ENCODE assay signal across 14 cellular contexts in genomic region chr3:43765417-43766030, GRCh38.
DNase-seq lines count a peak whose midpoint lies in the region; ATAC-seq and TF ChIP-seq lines count a peak whose summit lies in the region.
"Had no signal": no experiment of that assay in that cellular context is flagged by ENCODE, and none has a peak within 500 bp of the region (broad histone marks: within the 10 kb centered on the region; RNA-seq: fewer than 3 reads in every experiment).

No MANE protein-coding gene starts in this region.

- intact Hi-C loops in right cardiac atrium (cut with DNase I) = no loop called here

- ATAC-seq in right cardiac atrium (no peak), GM19023 (IDR thresholded peaks at IDR 0.05; ENCODE audit: unreplicated experiment) (no peak)

- no peaks in the 10 kb centered on the region for H3K27me3 ChIP-seq in right cardiac atrium (ENCODE audit: control insufficient read depth, insufficient read depth)

- 0 out of 2 replicates have a peak, but pooled peaks have one; percentile 5 for TF ChIP-seq RAD21 in Ishikawa (IDR thresholded peaks at IDR 0.05; ENCODE audit: low read depth)

- TF ChIP-seq EP300 in Ishikawa (IDR thresholded peaks at IDR 0.05; ENCODE audit: borderline replicate concordance) = peak; percentile 23; the same call in 1 of the 2 replicates

- in situ Hi-C loops in astrocyte of the spinal cord (cut with HindIII; ENCODE audit: low sequenced_read_pairs) = no loop called here

- peaks cover 10% of the 10 kb centered on the region for H3K4me1 ChIP-seq in right cardiac atrium (ENCODE audit: control insufficient read depth, insufficient read depth, low read length)

- no peaks in the 10 kb centered on the region for H3K9me3 ChIP-seq in right cardiac atrium (ENCODE audit: control insufficient read depth, low read length)
- H3K9me3 ChIP-seq: esophagus squamous epithelium had no signal

- 44% methylated on average over 4 of the region's 4 CpGs for WGBS in right cardiac atrium

- DNase-seq in AG10803 (ENCODE audit: low read depth) (peak; percentile 71), astrocyte of the spinal cord (ENCODE audit: low read depth, low spot score) (peak; percentile 37), right cardiac atrium (peak; percentile 28 to 63 (median 61)), NCI-H2196 treated with DMSO at 0.1 percent for 48 hours (lab: John Stamatoyannopoulos, UW; ENCODE audit: unreplicated experiment) (no peak), amniotic stem cell (lab: John Stamatoyannopoulos, UW) (no peak), DMS53 (lab: John Stamatoyannopoulos, UW) (no peak)
- DNase-seq: DND-41; esophagus squamous epithelium; islet precursor cell; NCI-H1436 treated with DMSO at 0.1 percent for 48 hours; stimulated activated CD4-positive, alpha-beta T cell treated with anti-CD3 and anti-CD28 coated beads, Interleukin-4, amount 100 ng/mL, for 1 hour; WERI-Rb-1 had no signal

- no peak for TF ChIP-seq CTCF in AG10803 (conservative IDR thresholded peaks at IDR 0.05; ENCODE audit: low read length)
- no peak for TF ChIP-seq CTCF in astrocyte of the spinal cord (IDR thresholded peaks at IDR 0.05; ENCODE audit: low read depth, low read length)

- H3K4me3 ChIP-seq in AG10803 (ENCODE audit: low read length) (no peak overlapping the region), astrocyte of the spinal cord (ENCODE audit: low read depth, low read length) (no peak overlapping the region), right cardiac atrium (ENCODE audit: low read length) (no peak overlapping the region)
- H3K4me3 ChIP-seq: esophagus squamous epithelium had no signal

- no peak overlapping the region for H3K27ac ChIP-seq in right cardiac atrium (ENCODE audit: low read length)
- H3K27ac ChIP-seq: WERI-Rb-1 had no signal

TF ChIP-seq in Ishikawa, 13 proteins besides CTCF, POLR2A, EP300 and RAD21:
- TF ChIP-seq CEBPB (IDR thresholded peaks at IDR 0.05) = peak; percentile 97
- no peak for TF ChIP-seq TEAD4 (IDR thresholded peaks at IDR 0.05)
- TF ChIP-seq EGR1 (IDR thresholded peaks at IDR 0.05) = no peak
- no peak for TF ChIP-seq USF1 (IDR thresholded peaks at IDR 0.05)
- no peak for TF ChIP-seq TAF1 (IDR thresholded peaks at IDR 0.05; ENCODE audit: low read depth)
- no peak for TF ChIP-seq CREB1 (IDR thresholded peaks at IDR 0.05; ENCODE audit: low read depth)
- no peak for TF ChIP-seq REST (IDR thresholded peaks at IDR 0.05; ENCODE audit: low read depth)
- no peak for TF ChIP-seq FOXM1 (IDR thresholded peaks at IDR 0.05; ENCODE audit: borderline replicate concordance, low read depth)
- 0 out of 2 replicates have a peak, but pooled peaks have one; percentile 14 for TF ChIP-seq MAX (IDR thresholded peaks at IDR 0.05)
- peak; percentile 56; the same call in 1 of the 2 replicates for TF ChIP-seq TCF12 (IDR thresholded peaks at IDR 0.05; ENCODE audit: low read depth)
- peak; percentile 61 for TF ChIP-seq NFIC (IDR thresholded peaks at IDR 0.05)
- TF ChIP-seq ZBTB7A (IDR thresholded peaks at IDR 0.05; ENCODE audit: low read depth) = no peak
- TF ChIP-seq YY1 (IDR thresholded peaks at IDR 0.05; ENCODE audit: low read depth) = no peak

Comparison
In these comparisons a context has a peak if more than half of its experiments do, and no peak if none do; other contexts are left out.
1. DNase-seq: peak in AG10803 (single experiment), astrocyte of the spinal cord (single experiment) and right cardiac atrium (3 of 3); none in NCI-H2196 treated with DMSO at 0.1 percent for 48 hours (single experiment), amniotic stem cell (single experiment) and DMS53 (single experiment).